Comparison of ENCODE assay signal across 27 cellular contexts in the genomic region with DNA sequence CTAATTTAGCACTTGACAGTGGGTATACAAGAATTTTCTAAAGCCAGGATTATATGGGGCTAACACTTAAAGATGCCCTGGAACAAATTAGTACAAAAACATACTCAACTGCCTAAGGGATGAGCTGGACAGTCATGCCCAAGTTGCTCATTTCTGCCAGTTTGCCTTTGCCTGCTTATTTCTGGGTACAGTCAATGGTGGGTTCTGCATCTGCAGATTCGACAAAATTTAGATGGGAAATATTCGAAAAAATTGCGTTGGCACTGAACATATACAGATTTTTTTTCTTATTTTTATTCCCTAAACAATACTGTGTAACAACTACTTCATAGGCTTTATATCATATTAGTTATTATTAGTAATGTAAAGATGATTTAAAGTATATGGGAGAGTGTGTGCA.
"Had no signal": no experiment of that assay in that cellular context is flagged by ENCODE, and none has a peak within 500 bp of the region (broad histone marks: within the 10 kb centered on the region; RNA-seq: fewer than 3 reads in every experiment).

No MANE protein-coding gene starts in this region.

- H3K27ac ChIP-seq: stomach, suprapubic skin, testis, thoracic aorta, thyroid gland, tibial artery, tibial nerve, transverse colon, upper lobe of left lung, upper lobe of right lung, uterus, vagina had no signal

- H3K4me3 ChIP-seq: stomach, suprapubic skin, testis, thoracic aorta, thyroid gland, tibial artery, tibial nerve, transverse colon, upper lobe of left lung, upper lobe of right lung, uterus, vagina had no signal

- DNase-seq: stimulated activated CD4-positive, alpha-beta T cell treated with anti-CD3 and anti-CD28 coated beads, Interleukin-2, amount 100 ng/mL, for 48 hours; stimulated activated CD4-positive, alpha-beta T cell treated with anti-CD3 and anti-CD28 coated beads, Interleukin-4, amount 100 ng/mL, for 1 hour; stimulated activated CD4-positive, alpha-beta T cell treated with anti-CD3 and anti-CD28 coated beads, Interleukin-4, amount 100 ng/mL, for 24 hours; stimulated activated CD4-positive, alpha-beta T cell treated with anti-CD3 and anti-CD28 coated beads, Interleukin-4, amount 100 ng/mL, for 4 hours; stimulated activated CD8-positive, alpha-beta memory T cell treated with anti-CD3 and anti-CD28 coated beads, Interleukin-4, amount 100 ng/mL, for 48 hours; stimulated activated naive B cell treated with anti-CD40 and anti-IgM and Interleukin-4, amounts not matched to agents 10 μg/mL and 1 μg/mL and 100 μg/mL, for 72 hours; stimulated activated naive CD4-positive, alpha-beta T cell; stimulated activated naive CD4-positive, alpha-beta T cell treated with Interleukin-2 at 50 U/mL for 16 hours; stimulated activated naive CD8-positive, alpha-beta T cell treated with anti-CD3 and anti-CD28 coated beads, Interleukin-15, amount 100 ng/mL, for 72 hours; stimulated activated naive CD8-positive, alpha-beta T cell treated with anti-CD3 and anti-CD28 coated beads, Interleukin-15, Interleukin-2, amounts not matched to agents 100 U/mL and 50 U/mL, for 24 hours; stomach; substantia nigra; testis; thyroid gland; tibial artery; transverse colon; trophoblast cell; upper lobe of left lung; upper lobe of right lung; uterus had no signal

- H3K9me3 ChIP-seq: stomach, suprapubic skin, testis, thoracic aorta, thyroid gland, tibial artery, tibial nerve, transverse colon, upper lobe of left lung, upper lobe of right lung, uterus, vagina had no signal

- H3K27me3 ChIP-seq: stomach, suprapubic skin, testis, thyroid gland, tibial artery, tibial nerve, transverse colon, upper lobe of left lung, upper lobe of right lung, uterus, vagina had no signal

- ATAC-seq: stimulated activated effector memory CD8-positive, alpha-beta T cell treated with anti-CD3 and anti-CD28 coated beads, Interleukin-12 subunit alpha, Interleukin-12 subunit beta, amount 100 ng/mL, for 72 hours; stimulated activated memory B cell treated with anti-CD40 and anti-IgM and Interleukin-4, amounts not matched to agents 10 μg/mL and 1 μg/mL and 100 μg/mL, for 72 hours; stimulated activated naive B cell treated with anti-CD40 and anti-IgM and Interleukin-4, amounts not matched to agents 10 μg/mL and 1 μg/mL and 100 μg/mL, for 72 hours; stimulated activated naive CD8-positive, alpha-beta T cell treated with anti-CD3 and anti-CD28 coated beads, Interleukin-15, amount 100 ng/mL, for 72 hours; stimulated activated naive CD8-positive, alpha-beta T cell treated with anti-CD3 and anti-CD28 coated beads, Interleukin-15, Interleukin-2, amounts not matched to agents 100 U/mL and 50 U/mL, for 24 hours; upper lobe of right lung had no signal

- FAIRE-seq: urothelium cell line had no signal

- H3K36me3 ChIP-seq: stomach, suprapubic skin, thoracic aorta, thyroid gland, tibial artery, tibial nerve, transverse colon, upper lobe of left lung, upper lobe of right lung, uterus, vagina had no signal

- H3K4me1 ChIP-seq: stomach, suprapubic skin, testis, thyroid gland, tibial artery, tibial nerve, transverse colon, upper lobe of right lung, uterus, vagina had no signal
